ENCODE assay signal across 8 cellular contexts in genomic region chr1:48817505-48818114, GRCh38. TPM values are rescaled to one million over a fixed set of nuclear protein-coding genes. Genes with fewer than 3 reads are reported as not detected.
DNase-seq lines count a peak whose midpoint lies in the region; ATAC-seq and TF ChIP-seq lines count a peak whose summit lies in the region.

No MANE protein-coding gene starts in this region.

- H3K36me3 ChIP-seq in A673 (ENCODE audit: insufficient read depth, low read length, poor library complexity, severe bottlenecking) (no peaks in the 10 kb centered on the region), adrenal gland (replicated peaks in 1 of 2) (no peaks in the 10 kb centered on the region), right atrium auricular region (no peaks in the 10 kb centered on the region)

- H3K27me3 ChIP-seq in A673 (replicated peaks; ENCODE audit: insufficient read depth, low read depth, low read length, poor library complexity), result no peaks in the 10 kb centered on the region
- H3K27me3 ChIP-seq in adrenal gland, result no peaks in the 10 kb centered on the region
- H3K27me3 ChIP-seq in right atrium auricular region, result no peaks in the 10 kb centered on the region

- no peaks in the 10 kb centered on the region for H3K9me3 ChIP-seq in A673 (ENCODE audit: low read depth, low read length, poor library complexity, severe bottlenecking)
- H3K9me3 ChIP-seq in adrenal gland (replicated peaks in 1 of 3), result no peaks in the 10 kb centered on the region
- no peaks in the 10 kb centered on the region for H3K9me3 ChIP-seq in right atrium auricular region

- BruUV-seq in A673 (replicated peaks; lab: Mats Ljungman, UMichigan), result no TSS peak

- WGBS in adrenal gland, 4 donors, result 42 to 62% (median 52%) methylated on average over 4 of the region's 4 CpGs

- no peak overlapping the region for H3K4me3 ChIP-seq in A673 (ENCODE audit: low read depth, low read length, poor library complexity, severe bottlenecking)
- no peak overlapping the region for H3K4me3 ChIP-seq in adrenal gland
- H3K4me3 ChIP-seq in right atrium auricular region, result no peak overlapping the region

- H3K27ac ChIP-seq in A673 (ENCODE audit: low read depth, low read length, poor library complexity, severe bottlenecking), result no peak overlapping the region
- no peak overlapping the region for H3K27ac ChIP-seq in adrenal gland
- H3K27ac ChIP-seq in right atrium auricular region, result no peak overlapping the region

- DNase-seq in A673 (ENCODE audit: low spot score) (peak; percentile 53), GM10248 (ENCODE audit: extremely low spot score) (peak; percentile 35), NCI-H2196 (lab: John Stamatoyannopoulos, UW; ENCODE audit: unreplicated experiment) (peak; percentile 62), adrenal gland (peak; percentile 68 to 90 (median 77)), right atrium auricular region (ENCODE audit: low spot score) (peak; percentile 60), sciatic nerve (ENCODE audit: low spot score) (peak; percentile 63)

- TF ChIP-seq CTCF in A673 (conservative IDR thresholded peaks at IDR 0.05; ENCODE audit: low read depth, low read length), result peak; percentile 80
- TF ChIP-seq CTCF in GM10248 (IDR thresholded peaks at IDR 0.05; ENCODE audit: control extremely low read depth, extremely low read depth, low read depth, missing control alignments), result peak; percentile 95
- TF ChIP-seq CTCF in adrenal gland (IDR thresholded peaks at IDR 0.05), result peak; percentile 58 to 86 (median 74)
- TF ChIP-seq CTCF in right atrium auricular region (IDR thresholded peaks at IDR 0.05), result peak; percentile 52 to 81

- TF ChIP-seq POLR2A in adrenal gland (IDR thresholded peaks at IDR 0.05), result no peak

- H3K4me1 ChIP-seq in A673 (ENCODE audit: insufficient read depth, low read length, poor library complexity, severe bottlenecking) (no peaks in the 10 kb centered on the region), adrenal gland (replicated peaks in 1 of 2) (no peaks in the 10 kb centered on the region), right atrium auricular region (no peaks in the 10 kb centered on the region)

- CTCF ChIA-PET in A673 (lab: Charles Lee) (interaction anchor here (0.6 to 1.3 kb wide), 3 partner anchors 141 to 287 kb away, joined by 3 to 25 read pairs (median 8); no protein-coding TSS in a partner anchor), GM10248 (lab: Yijun Ruan, JAX) (interaction anchor here (0.7 to 4.8 kb wide), 41 partner anchors 8 to 280 kb away, joined by 3 to 128 read pairs (median 5); no protein-coding TSS in a partner anchor)

- intact Hi-C loops in A673 (cut with micrococcal nuclease; ENCODE audit: unreplicated experiment), result loop anchor here (1.0 to 5.0 kb wide), 2 partner anchors 140 to 245 kb away; no protein-coding TSS in a partner anchor
- intact Hi-C loops in adrenal gland (cut with DNase I), result loop anchor here (5.0 kb wide), 1 partner anchor 245 kb away; no protein-coding TSS in a partner anchor
- intact Hi-C loops in sciatic nerve (cut with DNase I), result no loop called here

- ATAC-seq in HG02642 (IDR thresholded peaks at IDR 0.05; ENCODE audit: poor library complexity, unreplicated experiment) (peak; percentile 79), sciatic nerve (peak; percentile 60), HG03108 (IDR thresholded peaks at IDR 0.05; ENCODE audit: unreplicated experiment) (no peak)

- POLR2A ChIA-PET in A673 (lab: Charles Lee; ENCODE audit: low non-redundant PET), result no interaction called here
- POLR2A ChIA-PET in GM10248 (lab: Yijun Ruan, JAX), result no interaction called here

RNA-seq across cellular contexts. Expression of gene BEND5, which starts 40.9 kb away (rescaled TPM):
- total RNA-seq in A673 (2021), result 6.2 and 8.9 TPM in 2 replicates
- 10 to 100 TPM in 1 of 8 donors, 1 to 10 TPM in 7; 2.2 to 17.2 (median 7.0) TPM for total RNA-seq in adrenal gland
- polyA plus RNA-seq in adrenal gland, result 10 to 100 TPM; 11.2 to 20.4 (median 14.3) TPM
- total RNA-seq in right atrium auricular region, result 1 to 10 TPM; 2.7 to 2.8 TPM
- total RNA-seq in sciatic nerve, result 5.7 TPM
